ENCODE assay signal across 8 cellular contexts in genomic region chr1:228165372-228166169, GRCh38. TPM values are rescaled to one million over a fixed set of nuclear protein-coding genes. Genes with fewer than 3 reads are reported as not detected.
A peak's percentile ranks its signal among the peaks of the same experiment; 100 is the strongest.
DNase-seq lines count a peak whose midpoint lies in the region; ATAC-seq, FAIRE-seq and TF ChIP-seq lines count a peak whose summit lies in the region.

Gene IBA57 (plus strand): TSS chr1:228165804. CDS start chr1:228165817, 13 bp downstream.

- H3K14ac ChIP-seq in H1 (ENCODE audit: insufficient read length) = no peak within 1 kb of the TSS

- H3K4me3 Mint-ChIP-seq in Caco-2 (ENCODE audit: unreplicated experiment) = peak within 1 kb of the TSS; percentile 84

- intact Hi-C loops in Caco-2 (cut with micrococcal nuclease; ENCODE audit: unreplicated experiment) = loop anchor here (1.0 kb wide), 3 partner anchors 25 to 56 kb away; partner anchors contain the start of genes GUK1 and MRPL55

- peaks cover 6% of the 10 kb centered on the region; the same call in 1 of the 2 replicates for H3K23me2 ChIP-seq in H1 (ENCODE audit: low read depth, low read length)

- H3K36me3 Mint-ChIP-seq in Caco-2 (ENCODE audit: insufficient read depth, unreplicated experiment) = peaks cover 17% of the 10 kb centered on the region

- peak within 1 kb of the TSS; percentile 100 for H4K8ac ChIP-seq in H1 (ENCODE audit: extremely low read depth, insufficient read depth, low read length)

- peak within 1 kb of the TSS; percentile 99 for H2AFZ ChIP-seq in H1 (ENCODE audit: low read length)

- peak; percentile 99 for DNase-seq in Caco-2
- DNase-seq in HT1080 (ENCODE audit: low read depth) = peak; percentile 97
- DNase-seq in NOMO-1 (lab: John Stamatoyannopoulos, UW; ENCODE audit: unreplicated experiment in 2 of 2) = peak; percentile 94 to 96
- peak; percentile 98 to 99 (median 98) for DNase-seq in activated CD8-positive, alpha-beta memory T cell treated with anti-CD3 and anti-CD28 coated beads for 48 hours (ENCODE audit: low read depth in 2 of 3, low spot score in 2 of 3)
- DNase-seq in H1 (ENCODE audit: low read depth in 1 of 2, low spot score in 2 of 2) = peak; percentile 95 to 99
- DNase-seq in mesenteric fat pad (ENCODE audit: low spot score) = peak; percentile 100
- peak; percentile 98 for DNase-seq in stimulated activated CD8-positive, alpha-beta memory T cell treated with anti-CD3 and anti-CD28 coated beads, Interleukin-15, amount 100 ng/mL, for 24 hours (ENCODE audit: low read depth)

- H2BK12ac ChIP-seq in H1 (ENCODE audit: low read depth, low read length) = peak within 1 kb of the TSS; percentile 52; the same call in 1 of the 2 replicates

- TF ChIP-seq EP300 in H1 (IDR thresholded peaks at IDR 0.05; ENCODE audit: borderline replicate concordance in 1 of 2, low read depth in 2 of 2, low read length in 2 of 2) = peak in 1 of 2 experiments; percentile 33; a peak in 1 of 3 replicates

- H3K23ac ChIP-seq in H1 (ENCODE audit: insufficient read length) = no peak within 1 kb of the TSS

- CTCF ChIA-PET in Caco-2 (lab: Charles Lee) = interaction anchor here (0.6 to 2.6 kb wide), 9 partner anchors 9 to 221 kb away, joined by 3 to 19 read pairs (median 4); partner anchors contain the start of gene GUK1
- CTCF ChIA-PET in H1 (lab: Charles Lee; ENCODE audit: partially characterized antibody) = interaction anchor here (0.6 to 6.2 kb wide), 13 partner anchors 10 to 910 kb away, joined by 3 to 40 read pairs (median 7); partner anchors contain the start of genes GJC2 and GUK1

- peak in 1 of 2 experiments; percentile 99; a peak in 2 of 3 replicates for TF ChIP-seq POLR2A in H1 (IDR thresholded peaks at IDR 0.05; ENCODE audit: control extremely low read depth in 1 of 2, low read depth in 2 of 2, low read length in 2 of 2)

- peaks cover 17% of the 10 kb centered on the region for H3K4me1 ChIP-seq in Caco-2
- peaks cover 0 to 12% (median 8%) of the 10 kb centered on the region in 4 experiments; a peak in 6 of 7 replicates for H3K4me1 ChIP-seq in H1 (replicated peaks in 1 of 4; ENCODE audit: control insufficient read depth in 3 of 4, insufficient read depth in 4 of 4, low read length in 3 of 4)

- 0% methylated on average over 65 of the region's 93 CpGs; no CpG with 5 or more reads in 1 of the 2 experiments for WGBS in H1 (ENCODE audit: extremely low coverage in 1 of 2, insufficient coverage in 1 of 2, insufficient read length in 1 of 2, insufficient replicate concordance in 2 of 2, low coverage in 1 of 2, low lambda C conversion rate in 2 of 2, missing lambda C conversion rate in 1 of 2), 2 experiments

- H3K9me3 Mint-ChIP-seq in Caco-2 (ENCODE audit: unreplicated experiment) = no peaks in the 10 kb centered on the region

- ATAC-seq in GM21360 (IDR thresholded peaks at IDR 0.05; ENCODE audit: unreplicated experiment) = peak; percentile 82

- peak within 1 kb of the TSS; percentile 92 for H2BK15ac ChIP-seq in H1 (ENCODE audit: low read length)

- H3K27me3 ChIP-seq in Caco-2 (replicated peaks; ENCODE audit: control insufficient read depth, insufficient read depth, low read length) = no peaks in the 10 kb centered on the region
- peaks cover 0 to 3% (median 0%) of the 10 kb centered on the region in 4 experiments; a peak in 2 of 7 replicates for H3K27me3 ChIP-seq in H1 (replicated peaks in 1 of 4; ENCODE audit: control insufficient read depth in 3 of 4, extremely low read depth in 1 of 4, insufficient read depth in 3 of 4, low read length in 3 of 4)

- H2AK5ac ChIP-seq in H1 (ENCODE audit: low read depth, low read length) = no peak within 1 kb of the TSS

- peak within 1 kb of the TSS; percentile 97 for H2BK120ac ChIP-seq in H1 (replicated peaks; ENCODE audit: low read depth, low read length)

- peaks cover 2% of the 10 kb centered on the region; the same call in 1 of the 2 replicates for H3K79me1 ChIP-seq in H1 (ENCODE audit: low read depth, low read length)

- peak; percentile 80 to 94 for TF ChIP-seq CTCF in Caco-2 (IDR thresholded peaks at IDR 0.05; ENCODE audit: insufficient read depth in 1 of 2, low read depth in 1 of 2, low read length in 1 of 2, severe bottlenecking in 1 of 2, unreplicated experiment in 1 of 2)
- peak in 2 of 3 experiments; percentile 75 to 82; a peak in 3 of 4 replicates for TF ChIP-seq CTCF in H1 (IDR thresholded peaks at IDR 0.05; ENCODE audit: control extremely low read depth in 1 of 3, insufficient read depth in 1 of 3, low read depth in 1 of 3, low read length in 3 of 3)

- H4K5ac ChIP-seq in H1 (ENCODE audit: insufficient read length, low read depth, low read length) = peak within 1 kb of the TSS; percentile 53

- peaks cover 8% of the 10 kb centered on the region for H3K4me1 Mint-ChIP-seq in Caco-2 (ENCODE audit: low read depth, unreplicated experiment)

- no peaks in the 10 kb centered on the region for H3K36me3 ChIP-seq in Caco-2 (ENCODE audit: control insufficient read depth, insufficient read depth, low read length)
- no peaks in the 10 kb centered on the region for H3K36me3 ChIP-seq in H1 (ENCODE audit: control insufficient read depth in 2 of 4, insufficient read depth in 4 of 4, low read length in 3 of 4)

- peaks cover 0 to 4% of the 10 kb centered on the region in 2 experiments for H4K20me1 ChIP-seq in H1 (replicated peaks in 1 of 2; ENCODE audit: control insufficient read depth in 1 of 2, insufficient read depth in 2 of 2, low read length in 2 of 2)

- POLR2A ChIA-PET in Caco-2 (lab: Charles Lee) (interaction anchor here (0.5 to 2.3 kb wide), 17 partner anchors 12 to 1272 kb away, joined by 3 to 13 read pairs (median 8); partner anchors contain the start of genes ARF1, GUK1 and TRIM11), H1 (lab: Charles Lee; ENCODE audit: partially characterized antibody) (interaction anchor here (0.7 to 6.5 kb wide), 21 partner anchors 9 to 292 kb away, joined by 3 to 44 read pairs (median 4); partner anchors contain the start of genes GUK1, MRPL55 and WNT3A)

- peak within 1 kb of the TSS; percentile 93 for H3K27ac Mint-ChIP-seq in Caco-2 (ENCODE audit: unreplicated experiment)

- H3K9ac ChIP-seq in H1 (replicated peaks in 1 of 4; ENCODE audit: extremely low read depth in 1 of 4, low read depth in 3 of 4, low read length in 3 of 4) = peak within 1 kb of the TSS; percentile 64 to 98 (median 95)

- no peak; a peak in 2 of 4 replicates for TF ChIP-seq RAD21 in H1 (IDR thresholded peaks at IDR 0.05 in 1 of 2, conservative IDR thresholded peaks at IDR 0.05 in 1 of 2; ENCODE audit: low read depth in 2 of 2, low read length in 2 of 2)

- H3K4me3 ChIP-seq in Caco-2 (ENCODE audit: low read depth, low read length) (peak within 1 kb of the TSS; percentile 83), H1 (ENCODE audit: extremely low read depth in 1 of 4, insufficient read depth in 2 of 4, low read depth in 3 of 4, low read length in 4 of 4) (peak within 1 kb of the TSS; percentile 54 to 79 (median 62))

- BruUV-seq in Caco-2 (replicated peaks; lab: Mats Ljungman, UMichigan) = no TSS peak

- no peaks in the 10 kb centered on the region for H3K27me3 Mint-ChIP-seq in Caco-2 (ENCODE audit: insufficient read depth, unreplicated experiment)

- no peak within 1 kb of the TSS for H2BK20ac ChIP-seq in H1 (ENCODE audit: low read length)

- no peaks in the 10 kb centered on the region for H3K9me3 ChIP-seq in Caco-2
- H3K9me3 ChIP-seq in H1 (ENCODE audit: insufficient read depth in 2 of 2, low read depth in 1 of 2, low read length in 1 of 2) = no peaks in the 10 kb centered on the region

- H3K56ac ChIP-seq in H1 (replicated peaks; ENCODE audit: insufficient read length, low read depth, low read length) = peak within 1 kb of the TSS; percentile 91

- H3K4ac ChIP-seq in H1 (replicated peaks; ENCODE audit: insufficient read length, low read depth, low read length) = peak within 1 kb of the TSS; percentile 69

- H3K79me2 ChIP-seq in H1 (ENCODE audit: control insufficient read depth in 1 of 2, insufficient read depth in 2 of 2, low read length in 2 of 2) = peaks cover 0 to 23% of the 10 kb centered on the region in 2 experiments; a peak in 2 of 4 replicates

- peak within 1 kb of the TSS; percentile 75 for H4K91ac ChIP-seq in H1 (replicated peaks; ENCODE audit: insufficient read length, low read length)

- FAIRE-seq in H1 (lab: Jason Lieb, UNC) = no peak

- peak within 1 kb of the TSS; percentile 64 to 98 for H3K4me2 ChIP-seq in H1 (ENCODE audit: insufficient read depth in 1 of 2, low read depth in 2 of 2, low read length in 2 of 2)

- H2BK5ac ChIP-seq in H1 (ENCODE audit: low read depth, low read length) = peak within 1 kb of the TSS; percentile 66

- H3K18ac ChIP-seq in H1 (ENCODE audit: extremely low read depth, low read length) = peak within 1 kb of the TSS; percentile 44; the same call in 1 of the 2 replicates

- peak within 1 kb of the TSS; percentile 99 for H3K27ac ChIP-seq in H1 (ENCODE audit: low read depth, low read length)

TF ChIP-seq in H1, 55 proteins besides CTCF, POLR2A, EP300 and RAD21 (continues in another document):
- TF ChIP-seq TEAD4 (IDR thresholded peaks at IDR 0.05; ENCODE audit: low read depth, low read length) (peak; percentile 30; the same call in 1 of the 2 replicates), POLR2AphosphoS5 (IDR thresholded peaks at IDR 0.05; ENCODE audit: low read depth, low read length) (peak; percentile 81), POU5F1 (IDR thresholded peaks at IDR 0.05; ENCODE audit: low read depth, low read length) (no peak), TCF12 (IDR thresholded peaks at IDR 0.05; ENCODE audit: low read depth, low read length) (no peak), SP1 (IDR thresholded peaks at IDR 0.05; ENCODE audit: low read depth, low read length) (peak; percentile 77), KDM4A (IDR thresholded peaks at IDR 0.05; ENCODE audit: low read depth, low read length, severe bottlenecking) (peak; percentile 42), FOSL1 (IDR thresholded peaks at IDR 0.05; ENCODE audit: insufficient read depth, low read depth, low read length) (peak; percentile 31; the same call in 1 of the 2 replicates)

RNA-seq across cellular contexts. Expression of gene IBA57, which starts in this region (rescaled TPM):
- 14.3 and 15.4 TPM in 2 replicates for total RNA-seq in Caco-2 (2022)
- 6.1 and 8.4 TPM in 2 replicates for total RNA-seq in HT1080 (2014; rRNA removed; shearing (Covaris generic))
- polyA plus RNA-seq in HT1080 (2015; cell fraction: cytosol; rRNA removed) = 4.1 and 5.4 TPM in 2 replicates
- polyA plus RNA-seq in HT1080 (2015; cell fraction: nucleus; rRNA removed) = 5.1 and 5.2 TPM in 2 replicates
- 5.9 and 7.8 TPM in 2 replicates for total RNA-seq in H1 (2021; fragmentation: NEBNext Ultra II Directional; extraction: Animal tissue kit (Norgen Biotek cat#: 25700))
- 2.6 and 5.3 TPM in 2 replicates for polyA plus RNA-seq in H1 (2011; rRNA removed)
- polyA plus RNA-seq in H1 (2011; cell fraction: cytosol; rRNA removed) = 4.6 TPM
- polyA plus RNA-seq in H1 (2011; cell fraction: nucleus; rRNA removed) = 7.1 TPM
- 2.9 to 3.9 TPM (median 3.6 TPM) in 4 replicates for polyA plus RNA-seq in H1 (2012, experiment 1 of 2)
- 1.6 TPM for polyA plus RNA-seq in H1 (2012, experiment 2 of 2)
- polyA plus RNA-seq in H1 (2013, experiment 1 of 2) = 2.3 TPM
- polyA plus RNA-seq in H1 (2013, experiment 2 of 2) = 2.3 TPM
- polyA minus RNA-seq in H1 (2011; rRNA and poly(A)+ RNA removed) = 3.2 and 3.3 TPM in 2 replicates
- 2.8 TPM for polyA minus RNA-seq in H1 (2011; cell fraction: cytosol; rRNA and poly(A)+ RNA removed)
- 8.4 TPM for polyA minus RNA-seq in H1 (2011; cell fraction: nucleus; rRNA and poly(A)+ RNA removed)
- 7.5 TPM for total RNA-seq in mesenteric fat pad

Comparison
In these comparisons a context has a peak if more than half of its experiments do, and no peak if none do; other contexts are left out.
1. Peak in every context shown above with its lines: DNase-seq, ATAC-seq, H3K4me3 ChIP-seq and H3K27ac ChIP-seq.